8 cellular contexts compared by ENCODE assay signal in the genomic region with DNA sequence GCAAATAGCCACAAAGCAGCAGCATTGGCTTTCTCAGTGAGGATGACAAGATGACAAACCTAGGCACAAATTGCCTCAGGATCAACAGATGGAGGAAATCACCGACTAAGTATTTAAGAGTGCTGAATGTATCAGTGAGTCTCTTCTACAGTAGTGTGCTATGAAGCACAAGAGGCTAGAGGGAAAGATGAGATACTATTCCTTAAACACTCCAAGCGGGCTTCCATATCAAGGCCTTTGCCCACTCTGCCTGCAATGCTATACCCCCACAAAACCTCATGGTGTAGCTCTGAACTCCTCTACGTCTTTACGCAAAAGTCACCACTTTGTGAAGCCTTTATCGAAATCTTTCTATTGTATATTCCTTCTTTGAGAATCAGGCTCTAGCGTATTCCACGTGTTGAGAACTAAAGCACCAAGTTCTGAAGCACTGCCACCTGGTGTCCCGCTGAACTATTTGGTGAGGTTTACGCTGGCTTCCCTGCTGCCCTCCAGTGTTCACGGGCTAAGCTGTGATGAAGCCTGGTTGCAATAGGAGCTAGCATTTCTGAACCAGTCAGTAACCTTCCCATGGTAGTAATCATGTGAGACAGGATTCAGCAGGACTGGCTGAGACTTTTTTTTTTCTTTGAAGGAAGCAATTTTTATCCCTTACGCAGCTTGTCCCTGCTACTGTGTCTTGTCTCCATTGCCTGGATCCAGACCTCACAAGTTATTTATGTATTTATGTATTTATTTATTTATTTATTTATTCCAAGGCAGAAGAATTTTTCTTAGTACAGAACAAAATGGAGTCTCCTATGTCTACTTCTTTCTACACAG.
A peak's percentile ranks its signal among the peaks of the same experiment; 100 is the strongest.
DNase-seq lines count a peak whose midpoint lies in the region; ATAC-seq and TF ChIP-seq lines count a peak whose summit lies in the region.

No MANE protein-coding gene starts in this region.

- H3K9me3 Mint-ChIP-seq in activated T-helper 1 cell treated with anti-CD3 and anti-CD28 coated beads, Interleukin-12 subunit alpha, Interleukin-12 subunit beta, Interleukin-2, Interleukin-4 antibody, amounts not matched to agents 30 ng/mL and 10 ng/mL and 1 ng/mL, durations not matched to agents 14 hours and 24 hours and 36 hours, result no peaks in the 10 kb centered on the region
- no peaks in the 10 kb centered on the region for H3K9me3 Mint-ChIP-seq in progenitor cell of endocrine pancreas (ENCODE audit: low read depth)

- H3K36me3 Mint-ChIP-seq in activated T-helper 1 cell treated with anti-CD3 and anti-CD28 coated beads, Interleukin-12 subunit alpha, Interleukin-12 subunit beta, Interleukin-2, Interleukin-4 antibody, amounts not matched to agents 30 ng/mL and 10 ng/mL and 1 ng/mL, durations not matched to agents 14 hours and 24 hours and 36 hours (ENCODE audit: low read depth), result no peaks in the 10 kb centered on the region
- H3K36me3 Mint-ChIP-seq in progenitor cell of endocrine pancreas (ENCODE audit: insufficient read depth), result no peaks in the 10 kb centered on the region

- H3K4me1 Mint-ChIP-seq in activated T-helper 1 cell treated with anti-CD3 and anti-CD28 coated beads, Interleukin-12 subunit alpha, Interleukin-12 subunit beta, Interleukin-2, Interleukin-4 antibody, amounts not matched to agents 30 ng/mL and 10 ng/mL and 1 ng/mL, durations not matched to agents 14 hours and 24 hours and 36 hours (ENCODE audit: low read depth), result peaks cover 53% of the 10 kb centered on the region
- no peaks in the 10 kb centered on the region for H3K4me1 Mint-ChIP-seq in progenitor cell of endocrine pancreas (ENCODE audit: low read depth)

- H3K27me3 Mint-ChIP-seq in activated T-helper 1 cell treated with anti-CD3 and anti-CD28 coated beads, Interleukin-12 subunit alpha, Interleukin-12 subunit beta, Interleukin-2, Interleukin-4 antibody, amounts not matched to agents 30 ng/mL and 10 ng/mL and 1 ng/mL, durations not matched to agents 14 hours and 24 hours and 36 hours (ENCODE audit: insufficient read depth), result no peaks in the 10 kb centered on the region
- H3K27me3 Mint-ChIP-seq in progenitor cell of endocrine pancreas, result peaks cover 17% of the 10 kb centered on the region

- DNase-seq in activated CD4-positive, CD25-positive, alpha-beta regulatory T cell (lab: John Stamatoyannopoulos, UW), result peak in 3 of 4 experiments; percentile 1 to 18 (median 13)
- DNase-seq in activated CD4-positive, CD25-positive, alpha-beta regulatory T cell treated with anti-CD3 and anti-CD28 coated beads, Interleukin-2, amount 50 U/mL, for 72 hours, result no peak
- peak; percentile 21 for DNase-seq in NCI-H69 (lab: John Stamatoyannopoulos, UW)
- DNase-seq in activated T-helper 1 cell treated with anti-CD3 and anti-CD28 coated beads, Interleukin-12 subunit alpha, Interleukin-12 subunit beta, Interleukin-2, Interleukin-4 antibody, amounts not matched to agents 30 ng/mL and 10 ng/mL and 1 ng/mL, durations not matched to agents 14 hours and 24 hours and 36 hours (ENCODE audit: low spot score), result peak; percentile 39
- DNase-seq in head of caudate nucleus, result peak in 39 of 42 donors; percentile 5 to 74 (median 42)
- peak; percentile 38 for DNase-seq in progenitor cell of endocrine pancreas (ENCODE audit: low spot score, unreplicated experiment)
- DNase-seq in T1000 (lab: John Stamatoyannopoulos, UW), result no peak

- peak; percentile 79 for TF ChIP-seq CTCF in progenitor cell of endocrine pancreas (IDR thresholded peaks at IDR 0.05; ENCODE audit: unreplicated experiment)

- intact Hi-C loops in activated T-helper 1 cell treated with anti-CD3 and anti-CD28 coated beads, Interleukin-12 subunit alpha, Interleukin-12 subunit beta, Interleukin-2, Interleukin-4 antibody, amounts not matched to agents 30 ng/mL and 10 ng/mL and 1 ng/mL, durations not matched to agents 14 hours and 24 hours and 36 hours (cut with micrococcal nuclease), result loop anchor here (1.0 to 5.0 kb wide), 4 partner anchors 16 to 183 kb away; no protein-coding TSS in a partner anchor
- intact Hi-C loops in head of caudate nucleus (cut with DNase I), result no loop called here

- no peak overlapping the region for H3K4me3 Mint-ChIP-seq in activated T-helper 1 cell treated with anti-CD3 and anti-CD28 coated beads, Interleukin-12 subunit alpha, Interleukin-12 subunit beta, Interleukin-2, Interleukin-4 antibody, amounts not matched to agents 30 ng/mL and 10 ng/mL and 1 ng/mL, durations not matched to agents 14 hours and 24 hours and 36 hours
- no peak overlapping the region for H3K4me3 Mint-ChIP-seq in progenitor cell of endocrine pancreas (ENCODE audit: low read depth)

- H3K27ac Mint-ChIP-seq in activated T-helper 1 cell treated with anti-CD3 and anti-CD28 coated beads, Interleukin-12 subunit alpha, Interleukin-12 subunit beta, Interleukin-2, Interleukin-4 antibody, amounts not matched to agents 30 ng/mL and 10 ng/mL and 1 ng/mL, durations not matched to agents 14 hours and 24 hours and 36 hours, result peak overlapping the region; percentile 12
- H3K27ac Mint-ChIP-seq in progenitor cell of endocrine pancreas, result no peak overlapping the region

- ATAC-seq in HG02798 (IDR thresholded peaks at IDR 0.05; ENCODE audit: poor library complexity, unreplicated experiment), result peak; percentile 73

Comparison
In these comparisons a context has a peak if more than half of its experiments do, and no peak if none do; other contexts are left out.
1. DNase-seq: peak in activated CD4-positive, CD25-positive, alpha-beta regulatory T cell (3 of 4), NCI-H69 (single experiment), activated T-helper 1 cell treated with anti-CD3 and anti-CD28 coated beads, Interleukin-12 subunit alpha, Interleukin-12 subunit beta, Interleukin-2, Interleukin-4 antibody, amounts not matched to agents 30 ng/mL and 10 ng/mL and 1 ng/mL, durations not matched to agents 14 hours and 24 hours and 36 hours (single experiment), head of caudate nucleus (39 of 42) and progenitor cell of endocrine pancreas (single experiment); none in activated CD4-positive, CD25-positive, alpha-beta regulatory T cell treated with anti-CD3 and anti-CD28 coated beads, Interleukin-2, amount 50 U/mL, for 72 hours (single experiment) and T1000 (single experiment).